ENCODE assay signal across 28 cellular contexts in genomic region chr1:212745303-212745702, GRCh38.
"Had no signal": no experiment of that assay in that cellular context is flagged by ENCODE, and none has a peak within 500 bp of the region (broad histone marks: within the 10 kb centered on the region; RNA-seq: fewer than 3 reads in every experiment).

No MANE protein-coding gene starts in this region.

- H3K27me3 Mint-ChIP-seq: activated CD4-positive, alpha-beta memory T cell treated with anti-CD3 and anti-CD28 coated beads for 36 hours; activated CD4-positive, alpha-beta T cell treated with anti-CD3 and anti-CD28 coated beads, Interleukin-2, amount 10 ng/mL, durations not matched to agents 24 days and 14 days; activated CD8-positive, alpha-beta memory T cell treated with anti-CD3 and anti-CD28 coated beads, Interleukin-2, amount 10 ng/mL, durations not matched to agents 7 days and 5 days; activated naive CD8-positive, alpha-beta T cell treated with anti-CD3 and anti-CD28 coated beads, Interleukin-2, amount 10 ng/mL, durations not matched to agents 7 days and 5 days; brain; dendritic cell treated with granulocyte-macrophage colony-stimulating factor and Interleukin-4, amounts not matched to agents 40 ng/mL and 50 ng/mL, for 4 days had no signal

- ATAC-seq: activated CD8-positive, alpha-beta memory T cell treated with anti-CD3 and anti-CD28 coated beads, Interleukin-2, amount 10 ng/mL, durations not matched to agents 7 days and 5 days; activated CD8-positive, alpha-beta T cell treated with anti-CD3 and anti-CD28 coated beads, Interleukin-2, amount 10 ng/mL, durations not matched to agents 7 days and 5 days; foreskin keratinocyte; gastrocnemius medialis; heart left ventricle had no signal

- DNase-seq: activated CD4-positive, alpha-beta memory T cell treated with anti-CD3 and anti-CD28 coated beads for 36 hours; activated CD4-positive, alpha-beta T cell treated with anti-CD3 and anti-CD28 coated beads for 1 hour; activated CD4-positive, alpha-beta T cell treated with anti-CD3 and anti-CD28 coated beads, Interleukin-2, amount 10 ng/mL, durations not matched to agents 24 days and 14 days; activated CD8-positive, alpha-beta memory T cell treated with anti-CD3 and anti-CD28 coated beads, Interleukin-2, amount 10 ng/mL, durations not matched to agents 7 days and 5 days; activated CD8-positive, alpha-beta memory T cell treated with anti-CD3 and anti-CD28 coated beads, Interleukin-2, amount 50 U/mL, for 4 hours; activated CD8-positive, alpha-beta T cell treated with anti-CD3 and anti-CD28 coated beads, Interleukin-2, amount 10 ng/mL, durations not matched to agents 7 days and 5 days; activated effector memory CD4-positive, alpha-beta T cell treated with Interleukin-2 at 50 U/mL for 16 hours; activated gamma-delta T cell treated with Interleukin-2 at 50 U/mL for 16 hours; activated naive CD4-positive, alpha-beta T cell treated with anti-CD3 and anti-CD28 coated beads for 36 hours; activated naive CD8-positive, alpha-beta T cell treated with anti-CD3 and anti-CD28 coated beads, Interleukin-2, amount 10 ng/mL, durations not matched to agents 7 days and 5 days; activated T-cell treated with anti-CD3 and anti-CD28 coated beads, Interleukin-2, amount 50 U/mL, for 48 hours; central memory CD4-positive, alpha-beta T cell; dorsolateral prefrontal cortex; effector memory CD4-positive, alpha-beta T cell; endodermal cell; erythroblast; foreskin keratinocyte; gastrocnemius medialis; glutamatergic neuron; heart left ventricle had no signal

- H3K27ac ChIP-seq: ascending aorta, breast epithelium, cardiac muscle cell, coronary artery, dorsolateral prefrontal cortex, esophagus muscularis mucosa, foreskin keratinocyte, gastrocnemius medialis, heart left ventricle had no signal

- H3K27me3 ChIP-seq: ascending aorta, breast epithelium, cardiac muscle cell, dorsolateral prefrontal cortex, esophagus muscularis mucosa, foreskin keratinocyte, gastrocnemius medialis, heart left ventricle had no signal

- H3K27ac Mint-ChIP-seq: activated CD4-positive, alpha-beta memory T cell treated with anti-CD3 and anti-CD28 coated beads for 36 hours; activated CD4-positive, alpha-beta T cell treated with anti-CD3 and anti-CD28 coated beads, Interleukin-2, amount 10 ng/mL, durations not matched to agents 24 days and 14 days; activated CD8-positive, alpha-beta memory T cell treated with anti-CD3 and anti-CD28 coated beads, Interleukin-2, amount 10 ng/mL, durations not matched to agents 7 days and 5 days; activated CD8-positive, alpha-beta T cell treated with anti-CD3 and anti-CD28 coated beads, Interleukin-2, amount 10 ng/mL, durations not matched to agents 7 days and 5 days; activated naive CD4-positive, alpha-beta T cell treated with anti-CD3 and anti-CD28 coated beads for 36 hours; activated naive CD4-positive, alpha-beta T cell treated with anti-CD3 and anti-CD28 coated beads, Interleukin-2, amount 50 U/mL, for 72 hours; activated naive CD8-positive, alpha-beta T cell treated with anti-CD3 and anti-CD28 coated beads, Interleukin-2, amount 10 ng/mL, durations not matched to agents 7 days and 5 days; brain; dendritic cell treated with granulocyte-macrophage colony-stimulating factor and Interleukin-4, amounts not matched to agents 40 ng/mL and 50 ng/mL, for 4 days; endodermal cell had no signal

- H3K4me3 ChIP-seq: ascending aorta, breast epithelium, cardiac muscle cell, coronary artery, dorsolateral prefrontal cortex, esophagus muscularis mucosa, gastrocnemius medialis, heart left ventricle had no signal

- H3K9me3 ChIP-seq: ascending aorta, breast epithelium, esophagus muscularis mucosa, gastrocnemius medialis had no signal

- H3K4me3 Mint-ChIP-seq: activated CD4-positive, alpha-beta memory T cell treated with anti-CD3 and anti-CD28 coated beads for 36 hours; activated CD4-positive, alpha-beta T cell treated with anti-CD3 and anti-CD28 coated beads, Interleukin-2, amount 10 ng/mL, durations not matched to agents 24 days and 14 days; activated CD8-positive, alpha-beta memory T cell treated with anti-CD3 and anti-CD28 coated beads, Interleukin-2, amount 10 ng/mL, durations not matched to agents 7 days and 5 days; activated CD8-positive, alpha-beta T cell treated with anti-CD3 and anti-CD28 coated beads, Interleukin-2, amount 10 ng/mL, durations not matched to agents 7 days and 5 days; activated naive CD4-positive, alpha-beta T cell treated with anti-CD3 and anti-CD28 coated beads for 36 hours; activated naive CD8-positive, alpha-beta T cell treated with anti-CD3 and anti-CD28 coated beads, Interleukin-2, amount 10 ng/mL, durations not matched to agents 7 days and 5 days; brain; dendritic cell treated with granulocyte-macrophage colony-stimulating factor and Interleukin-4, amounts not matched to agents 40 ng/mL and 50 ng/mL, for 4 days; endodermal cell had no signal

- H3K36me3 ChIP-seq: ascending aorta, breast epithelium, cardiac muscle cell, gastrocnemius medialis had no signal

- H3K4me1 ChIP-seq: breast epithelium, gastrocnemius medialis had no signal
